8 cellular contexts compared by ENCODE assay signal in the genomic region with DNA sequence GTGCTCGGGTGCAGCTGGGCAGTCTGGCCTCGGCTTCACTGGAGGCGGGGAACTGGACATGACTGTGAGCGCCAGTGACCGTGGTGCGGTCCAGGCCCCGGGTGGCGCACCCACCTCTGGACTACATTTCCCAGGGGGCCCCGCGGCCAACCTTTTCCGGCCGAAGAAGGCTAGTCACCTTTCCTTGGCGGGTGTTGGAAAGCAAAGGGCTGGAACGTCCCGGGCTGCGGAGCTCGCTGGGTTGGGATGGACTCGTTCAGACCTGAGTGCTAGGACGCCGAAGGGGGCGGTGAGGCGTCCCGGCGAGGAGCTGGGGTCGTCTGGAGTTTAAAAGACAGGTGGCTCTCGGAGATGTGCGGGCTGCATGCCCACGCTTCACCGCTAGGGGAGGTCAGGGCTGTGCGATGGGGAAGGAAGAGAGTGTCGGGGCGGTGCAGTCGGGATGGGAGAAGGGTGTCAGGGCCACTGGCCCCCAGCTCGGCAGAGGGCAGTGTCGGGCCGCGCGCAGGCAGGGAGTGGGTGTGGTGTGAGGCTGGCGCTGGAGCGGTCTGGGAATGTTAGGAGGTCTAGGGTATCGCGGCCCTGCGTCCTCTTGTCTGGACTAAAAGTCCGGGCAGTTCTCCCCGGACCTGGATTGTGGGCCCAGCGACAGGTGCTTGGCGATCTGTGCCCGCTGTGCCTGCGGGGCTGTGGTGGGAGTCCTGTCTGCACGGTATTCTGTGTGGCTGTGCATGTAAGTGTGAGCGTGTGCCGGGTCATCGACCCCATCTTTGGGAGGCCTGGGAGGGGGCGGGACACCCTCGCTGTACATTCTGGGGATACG. TPM values are rescaled to one million over a fixed set of nuclear protein-coding genes. Genes with fewer than 3 reads are reported as not detected.
DNase-seq lines count a peak whose midpoint lies in the region; ATAC-seq and TF ChIP-seq lines count a peak whose summit lies in the region.

No MANE protein-coding gene starts in this region.

- no peaks in the 10 kb centered on the region for H3K9me3 ChIP-seq in CD8-positive, alpha-beta T cell (ENCODE audit: low read length)
- peaks cover 24% of the 10 kb centered on the region for H3K9me3 ChIP-seq in SJCRH30 (replicated peaks)
- H3K9me3 ChIP-seq in prostate gland: no peaks in the 10 kb centered on the region
- no peaks in the 10 kb centered on the region for H3K9me3 ChIP-seq in HAP-1

- H3K4me1 Mint-ChIP-seq in CD8-positive, alpha-beta T cell (ENCODE audit: low read depth): peaks cover 24% of the 10 kb centered on the region
- peaks cover 15% of the 10 kb centered on the region for H3K4me1 Mint-ChIP-seq in activated naive CD8-positive, alpha-beta T cell treated with anti-CD3 and anti-CD28 coated beads for 36 hours
- H3K4me1 Mint-ChIP-seq in type B pancreatic cell (ENCODE audit: unreplicated experiment): no peaks in the 10 kb centered on the region

- peak overlapping the region; percentile 88 for H3K27ac Mint-ChIP-seq in CD8-positive, alpha-beta T cell
- H3K27ac Mint-ChIP-seq in activated naive CD8-positive, alpha-beta T cell treated with anti-CD3 and anti-CD28 coated beads for 36 hours: peak overlapping the region; percentile 96
- no peak overlapping the region for H3K27ac Mint-ChIP-seq in type B pancreatic cell

- H3K4me3 ChIP-seq in CD8-positive, alpha-beta T cell (ENCODE audit: low read depth, low read length): peak overlapping the region; percentile 100
- H3K4me3 ChIP-seq in HFF-Myc (replicated peaks; ENCODE audit: low read depth, low read length) (peak overlapping the region; percentile 41), SJCRH30 (peak overlapping the region; percentile 52), prostate gland (peak overlapping the region; percentile 51 to 55), HAP-1 (no peak overlapping the region)

- TF ChIP-seq CTCF in CD8-positive, alpha-beta T cell (IDR thresholded peaks at IDR 0.05): no peak
- TF ChIP-seq CTCF in HFF-Myc (IDR thresholded peaks at IDR 0.05; ENCODE audit: low read depth, low read length, missing control alignments): peak; percentile 61
- peak; percentile 73 to 95 (median 88) for TF ChIP-seq CTCF in prostate gland (IDR thresholded peaks at IDR 0.05)
- no peak for TF ChIP-seq CTCF in type B pancreatic cell (conservative IDR thresholded peaks at IDR 0.05)

- peak overlapping the region; percentile 66 for H3K27ac ChIP-seq in CD8-positive, alpha-beta T cell (ENCODE audit: low read depth, low read length)
- H3K27ac ChIP-seq in SJCRH30: peak overlapping the region; percentile 41; the same call in 1 of the 2 replicates
- H3K27ac ChIP-seq in prostate gland: peak overlapping the region; percentile 75 to 79

- H3K27me3 Mint-ChIP-seq in CD8-positive, alpha-beta T cell (ENCODE audit: low read depth): no peaks in the 10 kb centered on the region
- no peaks in the 10 kb centered on the region for H3K27me3 Mint-ChIP-seq in activated naive CD8-positive, alpha-beta T cell treated with anti-CD3 and anti-CD28 coated beads for 36 hours
- H3K27me3 Mint-ChIP-seq in type B pancreatic cell: no peaks in the 10 kb centered on the region

- no peak for TF ChIP-seq POLR2A in prostate gland (IDR thresholded peaks at IDR 0.05)

- ATAC-seq in CD8-positive, alpha-beta T cell: peak; percentile 90
- peak; percentile 99 for ATAC-seq in Right ventricle myocardium inferior

- H3K4me1 ChIP-seq in CD8-positive, alpha-beta T cell (ENCODE audit: insufficient read depth, low read length): peaks cover 15% of the 10 kb centered on the region
- H3K4me1 ChIP-seq in SJCRH30 (no peaks in the 10 kb centered on the region), prostate gland (replicated peaks) (peaks cover 4% of the 10 kb centered on the region), HAP-1 (no peaks in the 10 kb centered on the region)

- no peaks in the 10 kb centered on the region for H3K27me3 ChIP-seq in CD8-positive, alpha-beta T cell (ENCODE audit: insufficient read depth, low read length)
- H3K27me3 ChIP-seq in SJCRH30: no peaks in the 10 kb centered on the region
- H3K27me3 ChIP-seq in prostate gland (replicated peaks; ENCODE audit: insufficient read depth): no peaks in the 10 kb centered on the region
- no peaks in the 10 kb centered on the region for H3K27me3 ChIP-seq in HAP-1 (ENCODE audit: low read depth)

- POLR2A ChIA-PET in CD8-positive, alpha-beta T cell (lab: Charles Lee): interaction anchor here (1.0 kb wide), 1 partner anchor 368 kb away, joined by 3 read pairs; a partner anchor contains a TSS

- peak; percentile 49 to 88 (median 72) for DNase-seq in CD8-positive, alpha-beta T cell
- DNase-seq in HFF-Myc (ENCODE audit: extremely low read depth, low read depth) (peak; percentile 2), SJCRH30 (peak; percentile 47 to 60), Right ventricle myocardium inferior (ENCODE audit: missing footprints) (peak; percentile 91), prostate gland (ENCODE audit: low spot score) (peak; percentile 80), type B pancreatic cell (ENCODE audit: extremely low spot score, unreplicated experiment) (no peak), HAP-1 (ENCODE audit: low spot score in 2 of 2) (no peak)
- DNase-seq in activated naive CD8-positive, alpha-beta T cell treated with anti-CD3 and anti-CD28 coated beads for 36 hours: peak; percentile 77

- CTCF ChIA-PET in CD8-positive, alpha-beta T cell (lab: Charles Lee): no interaction called here

- H3K9me3 Mint-ChIP-seq in CD8-positive, alpha-beta T cell: peaks cover under 1% of the 10 kb centered on the region
- H3K9me3 Mint-ChIP-seq in activated naive CD8-positive, alpha-beta T cell treated with anti-CD3 and anti-CD28 coated beads for 36 hours: peaks cover 7% of the 10 kb centered on the region
- H3K9me3 Mint-ChIP-seq in type B pancreatic cell: no peaks in the 10 kb centered on the region

- in situ Hi-C loops in HAP-1 (cut with MboI; ENCODE audit: low sequenced_read_pairs): no loop called here

- WGBS in prostate gland: under 1% methylated on average over 40 of the region's 56 CpGs

- H3K4me3 Mint-ChIP-seq in CD8-positive, alpha-beta T cell: peak overlapping the region; percentile 90
- peak overlapping the region; percentile 91 for H3K4me3 Mint-ChIP-seq in activated naive CD8-positive, alpha-beta T cell treated with anti-CD3 and anti-CD28 coated beads for 36 hours
- H3K4me3 Mint-ChIP-seq in type B pancreatic cell: peak overlapping the region; percentile 61

- intact Hi-C loops in CD8-positive, alpha-beta T cell (cut with DNase I, micrococcal nuclease): loop anchor here (1.0 to 5.0 kb wide), 13 partner anchors 57 to 594 kb away; a partner anchor contains a TSS
- intact Hi-C loops in Right ventricle myocardium inferior (cut with DNase I): loop anchor here (5.0 to 10.0 kb wide), 3 partner anchors 56 to 244 kb away; a partner anchor contains a TSS
- intact Hi-C loops in prostate gland (cut with DNase I): loop anchor here (5.0 kb wide), 1 partner anchor 244 kb away; a partner anchor contains a TSS

- peaks cover 33% of the 10 kb centered on the region for H3K36me3 Mint-ChIP-seq in CD8-positive, alpha-beta T cell
- peaks cover 50% of the 10 kb centered on the region for H3K36me3 Mint-ChIP-seq in activated naive CD8-positive, alpha-beta T cell treated with anti-CD3 and anti-CD28 coated beads for 36 hours
- H3K36me3 Mint-ChIP-seq in type B pancreatic cell: peaks cover 3% of the 10 kb centered on the region

- peaks cover 2% of the 10 kb centered on the region for H3K36me3 ChIP-seq in CD8-positive, alpha-beta T cell (ENCODE audit: insufficient read depth, low read length)
- H3K36me3 ChIP-seq in SJCRH30 (peaks cover 5% of the 10 kb centered on the region), prostate gland (no peaks in the 10 kb centered on the region), HAP-1 (replicated peaks) (no peaks in the 10 kb centered on the region)

RNA-seq across cellular contexts. Expression of a gene that starts 57.1 kb away (rescaled TPM):
- 1 to 10 TPM; 4.6 to 5.5 TPM for total RNA-seq in CD8-positive, alpha-beta T cell
- 14.3 and 17.0 TPM in 2 replicates for total RNA-seq in SJCRH30 (2014; rRNA removed; shearing (Covaris generic))
- 1 to 10 TPM; 9.5 to 9.8 TPM for total RNA-seq in activated naive CD8-positive, alpha-beta T cell treated with anti-CD3 and anti-CD28 coated beads for 36 hours
- 7.7 TPM for total RNA-seq in Right ventricle myocardium inferior
- total RNA-seq in prostate gland: 10 to 100 TPM in 1 of 2 donors, 1 to 10 TPM in 1; 9.2 to 14.1 TPM
- total RNA-seq in type B pancreatic cell (ENCODE audit: low replicate concordance): 7.0 and 10.5 TPM in 2 replicates

RNA-seq across cellular contexts. Expression of a gene that starts 57.1 kb away (rescaled TPM):
- 1 to 10 TPM; 6.1 to 6.2 TPM for total RNA-seq in CD8-positive, alpha-beta T cell
- 7.0 and 9.5 TPM in 2 replicates for total RNA-seq in SJCRH30 (2014; rRNA removed; shearing (Covaris generic))
- total RNA-seq in activated naive CD8-positive, alpha-beta T cell treated with anti-CD3 and anti-CD28 coated beads for 36 hours: 1 to 10 TPM; 8.4 to 9.4 TPM
- total RNA-seq in Right ventricle myocardium inferior: 2.1 TPM
- 1 to 10 TPM; 3.2 to 3.3 TPM for total RNA-seq in prostate gland
- total RNA-seq in type B pancreatic cell (ENCODE audit: low replicate concordance): 3.6 and 3.7 TPM in 2 replicates

Comparison
In these comparisons a context has a peak if more than half of its experiments do, and no peak if none do; other contexts are left out.
1. DNase-seq: peak in CD8-positive, alpha-beta T cell (7 of 7), HFF-Myc (single experiment), SJCRH30 (2 of 2), activated naive CD8-positive, alpha-beta T cell treated with anti-CD3 and anti-CD28 coated beads for 36 hours (single experiment), Right ventricle myocardium inferior (single experiment) and prostate gland (single experiment); none in type B pancreatic cell (single experiment) and HAP-1 (0 of 2).
2. CTCF ChIP-seq: peak in HFF-Myc (single experiment) and prostate gland (4 of 4); none in CD8-positive, alpha-beta T cell (single experiment) and type B pancreatic cell (single experiment).
3. Peak in every context shown above with its lines, with median percentiles within 50 percentile points of each other: H3K27ac ChIP-seq and H3K4me3 Mint-ChIP-seq.